In genomic region chr1:197774691-197775281, GRCh38 we compare ENCODE assay signal across 8 cellular contexts. TPM values are rescaled to one million over a fixed set of nuclear protein-coding genes. Genes with fewer than 3 reads are reported as not detected.
DNase-seq lines count a peak whose midpoint lies in the region; ATAC-seq, FAIRE-seq and TF ChIP-seq lines count a peak whose summit lies in the region.

No MANE protein-coding gene starts in this region.

- peak overlapping the region; percentile 94 for H3K27ac Mint-ChIP-seq in T-helper 17 cell

- H3K4me1 ChIP-seq in GM12878 (ENCODE audit: control insufficient read depth, insufficient read depth, low read length), result peaks cover 30% of the 10 kb centered on the region

- intact Hi-C loops in GM12878 (cut with micrococcal nuclease; ENCODE audit: unreplicated experiment), result no loop called here

- TF ChIP-seq EP300 in GM12878 (IDR thresholded peaks at IDR 0.05; ENCODE audit: borderline replicate concordance in 1 of 2, control insufficient read depth in 1 of 2, low read depth in 2 of 2, low read length in 2 of 2), result no peak

- CTCF ChIA-PET in GM12878 (lab: Yijun Ruan, JAX), result no interaction called here

- POLR2A ChIA-PET in GM12878 (lab: Charles Lee), result interaction anchor here (0.6 kb wide), 1 partner anchor 1225 kb away, joined by 6 read pairs; no protein-coding TSS in a partner anchor

- WGBS in GM12878 (ENCODE audit: insufficient coverage, insufficient replicate concordance, low lambda C conversion rate, missing lambda C conversion rate), result 2% methylated on average over 31 of the region's 67 CpGs

- ATAC-seq in GM19328 (IDR thresholded peaks at IDR 0.05; ENCODE audit: unreplicated experiment) (peak; percentile 32), HG03432 (IDR thresholded peaks at IDR 0.05; ENCODE audit: unreplicated experiment) (peak; percentile 39), T-helper 17 cell (peak; percentile 37), GM12878 (peak; percentile 49)

- DNase-seq in T-helper 17 cell, result peak; percentile 20 to 35 (median 33)
- no peak for DNase-seq in GM12878 (ENCODE audit: low read depth, low spot score)
- peak; percentile 22 to 31 for DNase-seq in stimulated activated CD4-positive, alpha-beta T cell treated with anti-CD3 and anti-CD28 coated beads, Interleukin-12 subunit alpha, Interleukin-12 subunit beta, amount 100 ng/mL, for 24 hours (ENCODE audit: low read depth in 2 of 2)
- DNase-seq in superior temporal gyrus (ENCODE audit: extremely low spot score), result no peak

- TF ChIP-seq CTCF in C4-2B (conservative IDR thresholded peaks at IDR 0.05), result no peak
- no peak for TF ChIP-seq CTCF in GM12878 (IDR thresholded peaks at IDR 0.05 in 2 of 3, conservative IDR thresholded peaks at IDR 0.05 in 1 of 3; ENCODE audit: control insufficient read depth in 2 of 3, extremely low read depth in 1 of 3, insufficient read depth in 1 of 3, low read depth in 3 of 3, low read length in 3 of 3)

- H3K27me3 ChIP-seq in GM12878 (replicated peaks in 1 of 2; ENCODE audit: control insufficient read depth in 2 of 2, insufficient read depth in 2 of 2, low read length in 1 of 2), result no peaks in the 10 kb centered on the region; a peak in 1 of 4 replicates

- no peaks in the 10 kb centered on the region; the same call in none of the 2 replicates for H3K79me2 ChIP-seq in GM12878 (ENCODE audit: control insufficient read depth, insufficient read depth, low read length)

- H3K36me3 ChIP-seq in GM12878 (ENCODE audit: control insufficient read depth in 2 of 2, insufficient read depth in 2 of 2, low read length in 1 of 2), result no peaks in the 10 kb centered on the region

- H3K36me3 Mint-ChIP-seq in T-helper 17 cell (ENCODE audit: low read depth), result peaks cover 6% of the 10 kb centered on the region

- H3K4me2 ChIP-seq in GM12878 (ENCODE audit: control insufficient read depth, insufficient read depth), result peak overlapping the region; percentile 97

- H2AFZ ChIP-seq in GM12878 (ENCODE audit: control insufficient read depth, low read depth, low read length), result peak overlapping the region; percentile 78

- no peaks in the 10 kb centered on the region for H4K20me1 ChIP-seq in GM12878 (ENCODE audit: control insufficient read depth, insufficient read depth)

- no peaks in the 10 kb centered on the region for H3K9me3 ChIP-seq in T-helper 17 cell (ENCODE audit: control insufficient read depth, low read length, poor library complexity, severe bottlenecking)
- H3K9me3 ChIP-seq in GM12878 (replicated peaks; ENCODE audit: control insufficient read depth, insufficient read depth, low read length), result no peaks in the 10 kb centered on the region
- no peaks in the 10 kb centered on the region for H3K9me3 ChIP-seq in iPS-18c (ENCODE audit: control insufficient read depth, insufficient read depth, low read length)

- TF ChIP-seq POLR2A in GM12878 (IDR thresholded peaks at IDR 0.05; ENCODE audit: low read depth, low read length), result no peak

- peak overlapping the region; percentile 88 for H3K27ac ChIP-seq in C4-2B
- H3K27ac ChIP-seq in GM12878 (ENCODE audit: control insufficient read depth, insufficient read depth), result peak overlapping the region; percentile 62

- peak overlapping the region; percentile 94 for H3K4me3 Mint-ChIP-seq in T-helper 17 cell

- in situ Hi-C loops in GM12878 (cut with MboI), result no loop called here

- BruUV-seq in GM12878 (replicated peaks; lab: Mats Ljungman, UMichigan), result no TSS peak

- no peak for FAIRE-seq in GM12878 (lab: Jason Lieb, UNC)

- no peak for TF ChIP-seq RAD21 in GM12878 (IDR thresholded peaks at IDR 0.05; ENCODE audit: insufficient read depth, low read depth, low read length)

- H3K4me3 ChIP-seq in GM12878 (peak overlapping the region; percentile 77), iPS-18c (ENCODE audit: insufficient read depth, low read depth, low read length) (peak overlapping the region; percentile 70)

- SMC1A ChIA-PET in GM12878 (lab: Charles Lee; ENCODE audit: uncharacterized antibody, unreplicated experiment), result no interaction called here

- peak overlapping the region; percentile 69 for H3K9ac ChIP-seq in GM12878 (ENCODE audit: control insufficient read depth, insufficient read depth, low read length)

- RAD21 ChIA-PET in GM12878 (lab: Charles Lee; ENCODE audit: unreplicated experiment), result interaction anchor here (0.6 to 1.4 kb wide), 2 partner anchors 82 to 130 kb away, joined by 3 read pairs; no protein-coding TSS in a partner anchor

- no peaks in the 10 kb centered on the region for H3K27me3 Mint-ChIP-seq in T-helper 17 cell

- peaks cover 56% of the 10 kb centered on the region for H3K4me1 Mint-ChIP-seq in T-helper 17 cell

TF ChIP-seq in GM12878, 131 proteins besides CTCF, POLR2A, EP300 and RAD21 (continues in another document):
- 0 out of 2 replicates have a peak, but pooled peaks have one; percentile 46 for TF ChIP-seq NKRF (conservative IDR thresholded peaks at IDR 0.05)
- no peak for TF ChIP-seq ELK1 (IDR thresholded peaks at IDR 0.05; ENCODE audit: low read depth, low read length)
- peak; percentile 82; the same call in 1 of the 2 replicates for TF ChIP-seq GATAD2B (conservative IDR thresholded peaks at IDR 0.05; ENCODE audit: low read depth)
- TF ChIP-seq ZNF384 (IDR thresholded peaks at IDR 0.05; ENCODE audit: borderline replicate concordance, low read depth, low read length), result no peak
- 0 out of 2 replicates have a peak, but pooled peaks have one; percentile 19 for TF ChIP-seq BMI1 (IDR thresholded peaks at IDR 0.05; ENCODE audit: borderline replicate concordance)
- TF ChIP-seq DPF2 (IDR thresholded peaks at IDR 0.05), result peak; percentile 77; the same call in 1 of the 2 replicates

RNA-seq across cellular contexts. Expression of gene DENND1B, which starts 0.5 kb away (rescaled TPM):
- total RNA-seq in T-helper 17 cell (10 to 100 TPM; 32.4 to 35.6 TPM), GM12878 (2014; rRNA removed) (8.7 and 12.3 TPM in 2 replicates), GM12878 (2014; rRNA removed; fragmentation: Illumina TruSeq; extraction: Trizol) (8.8 and 9.2 TPM in 2 replicates), GM12878 (2021) (8.4 and 9.4 TPM in 2 replicates)
- total RNA-seq in GM12878 (2013; cell fraction: nucleolus; rRNA removed), result 11.3 and 14.8 TPM in 2 replicates
- polyA plus RNA-seq in GM12878 (2011; ENCODE audit: low read depth), result 2.0 TPM
- polyA plus RNA-seq in GM12878 (2011; rRNA removed) (4.6 and 7.2 TPM in 2 replicates), GM12878 (2014; fragmentation: Illumina TruSeq; extraction: Trizol) (7.3 and 8.3 TPM in 2 replicates), GM12878 (2014; fragmentation: Nextera tagmentation; extraction: Ambion mirVana) (1 to 10 TPM; 1.7 to 3.3 TPM), GM12878 (2014; rRNA removed) (2.3 and 3.3 TPM in 2 replicates), GM12878 (2016; fragmentation: Nextera tagmentation; extraction: Ambion mirVana) (10 to 100 TPM in 1 of 2 experiments, 1 to 10 TPM in 1; 8.8 to 10.7 TPM)
- 1.8 and 2.1 TPM in 2 replicates for polyA plus RNA-seq in GM12878 (2011; cell fraction: cytosol; rRNA removed)
- polyA plus RNA-seq in GM12878 (2011; cell fraction: nucleus; rRNA removed), result 5.3 TPM in 2 replicates
- polyA plus RNA-seq in GM12878 (2012), result 2.8 and 2.9 TPM in 2 replicates
- polyA minus RNA-seq in GM12878 (2011; rRNA and poly(A)+ RNA removed), result 10.7 and 13.2 TPM in 2 replicates
- 1.9 and 4.2 TPM in 2 replicates for polyA minus RNA-seq in GM12878 (2011; cell fraction: cytosol; rRNA and poly(A)+ RNA removed)
- 14.4 and 22.4 TPM in 2 replicates for polyA minus RNA-seq in GM12878 (2011; cell fraction: nucleus; rRNA and poly(A)+ RNA removed)

Comparison
In these comparisons a context has a peak if more than half of its experiments do, and no peak if none do; other contexts are left out.
1. DNase-seq: peak in T-helper 17 cell (3 of 3) and stimulated activated CD4-positive, alpha-beta T cell treated with anti-CD3 and anti-CD28 coated beads, Interleukin-12 subunit alpha, Interleukin-12 subunit beta, amount 100 ng/mL, for 24 hours (2 of 2); none in GM12878 (single experiment) and superior temporal gyrus (single experiment).
2. Peak in every context shown above with its lines, with median percentiles within 50 percentile points of each other: ATAC-seq.